In the genomic region with DNA sequence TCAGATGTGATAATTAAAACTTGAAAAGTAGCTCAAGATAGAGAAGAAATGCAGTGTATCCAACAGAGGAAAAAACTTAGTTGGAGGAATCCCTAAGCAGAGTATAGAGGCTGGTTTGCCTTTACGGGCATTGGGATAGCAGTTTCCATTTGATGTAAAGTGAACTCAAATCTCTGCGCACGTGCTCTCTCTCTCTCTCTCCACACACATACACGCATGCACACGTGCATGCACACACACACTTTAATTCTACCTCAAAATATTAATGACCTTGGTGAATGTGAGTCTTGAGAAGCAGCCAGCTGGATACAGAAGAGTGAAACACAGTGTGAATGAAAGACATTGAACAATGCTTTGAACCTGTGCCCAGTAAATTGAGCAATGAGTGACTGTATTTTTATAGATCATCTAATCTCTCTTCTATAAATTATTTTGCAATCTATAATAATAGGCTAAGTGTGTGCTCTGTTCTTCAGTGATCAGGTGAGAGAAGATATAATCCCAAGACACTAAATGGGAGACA, we compare ENCODE assay signal across 21 cellular contexts.
DNase-seq lines count a peak whose midpoint lies in the region; ATAC-seq, FAIRE-seq and TF ChIP-seq lines count a peak whose summit lies in the region.
"Had no signal": no experiment of that assay in that cellular context is flagged by ENCODE, and none has a peak within 500 bp of the region (broad histone marks: within the 10 kb centered on the region; RNA-seq: fewer than 3 reads in every experiment).

No MANE protein-coding gene starts in this region.

- no peak for TF ChIP-seq RAD21 in HepG2 (CRISPR knock-in tag; IDR thresholded peaks at IDR 0.05)

- H3K4me1 Mint-ChIP-seq in CD4-positive, alpha-beta memory T cell: no peaks in the 10 kb centered on the region

- H3K9me3 Mint-ChIP-seq in CD4-positive, alpha-beta memory T cell: peaks cover 0 to 8% (median under 1%) of the 10 kb centered on the region in 8 donors

- BruUV-seq in HepG2 (replicated peaks; lab: Mats Ljungman, UMichigan) (no TSS peak), mammary epithelial cell (replicated peaks; lab: Mats Ljungman, UMichigan) (no TSS peak)

- POLR2A ChIA-PET in HepG2 (lab: Yijun Ruan, JAX): no interaction called here
- POLR2A ChIA-PET in CD4-positive, alpha-beta memory T cell (lab: Charles Lee; ENCODE audit: partially characterized antibody): no interaction called here

- no peak for TF ChIP-seq EP300 in HepG2 (IDR thresholded peaks at IDR 0.05; ENCODE audit: low read depth in 2 of 2, low read length in 2 of 2)
- TF ChIP-seq EP300 in HepG2 (CRISPR knock-in tag; IDR thresholded peaks at IDR 0.05; ENCODE audit: borderline replicate concordance): no peak

- H3K4me3 Mint-ChIP-seq in CD4-positive, alpha-beta memory T cell: no peak overlapping the region

- no peak for FAIRE-seq in HepG2 (lab: Jason Lieb, UNC)
- FAIRE-seq: HTR-8/SVneo, K562 had no signal

- H3K27ac ChIP-seq in HepG2 (ENCODE audit: extremely low read length, insufficient read depth, low read length) (no peak overlapping the region), right lobe of liver (no peak overlapping the region), mammary epithelial cell (ENCODE audit: insufficient read depth, low read depth, low read length) (no peak overlapping the region)
- no peak overlapping the region for H3K27ac ChIP-seq in CD4-positive, alpha-beta memory T cell (ENCODE audit: low read depth, low read length)
- H3K27ac ChIP-seq: BLaER1 treated with 17β-estradiol and CSF1 and Interleukin-3, amounts not matched to agents 10 nM and 100 nM; HL-60; SJCRH30 had no signal

- no peaks in the 10 kb centered on the region for H3K36me3 Mint-ChIP-seq in CD4-positive, alpha-beta memory T cell

- H3K27me3 ChIP-seq in HepG2 (ENCODE audit: control insufficient read depth in 1 of 2, insufficient read depth in 2 of 2, low read length in 2 of 2): no peaks in the 10 kb centered on the region
- H3K27me3 ChIP-seq in right lobe of liver: no peaks in the 10 kb centered on the region
- H3K27me3 ChIP-seq in mammary epithelial cell (ENCODE audit: insufficient read depth, low read length): no peaks in the 10 kb centered on the region
- H3K27me3 ChIP-seq in CD4-positive, alpha-beta memory T cell (ENCODE audit: insufficient read depth, low read length): no peaks in the 10 kb centered on the region
- H3K27me3 ChIP-seq: BLaER1 treated with 17β-estradiol and CSF1 and Interleukin-3, amounts not matched to agents 10 nM and 100 nM; SJCRH30 had no signal

- no peak overlapping the region for H2AFZ ChIP-seq in HepG2 (ENCODE audit: low read length)
- peak overlapping the region; percentile 59 for H2AFZ ChIP-seq in mammary epithelial cell (ENCODE audit: low read depth, low read length)

- CTCF ChIA-PET in HepG2 (lab: Yijun Ruan, JAX; ENCODE audit: low intra/inter-chr PET ratio, low total read pairs) (no interaction called here), mammary epithelial cell (lab: Charles Lee; ENCODE audit: low non-redundant PET) (no interaction called here)
- CTCF ChIA-PET in CD4-positive, alpha-beta memory T cell (lab: Charles Lee; ENCODE audit: partially characterized antibody): no interaction called here

- H3K4me2 ChIP-seq in HepG2 (ENCODE audit: low read depth, low read length) (no peak overlapping the region), mammary epithelial cell (ENCODE audit: insufficient read depth, low read depth, low read length) (peak overlapping the region; percentile 21)
- H3K4me2 ChIP-seq: BLaER1 treated with 17β-estradiol and CSF1 and Interleukin-3, amounts not matched to agents 10 nM and 100 nM had no signal

- no peak overlapping the region for H3K27ac Mint-ChIP-seq in CD4-positive, alpha-beta memory T cell

- in situ Hi-C loops in HepG2 (cut with HindIII; ENCODE audit: extremely low pct_ligation_motif_present, low pct_unique_long_range_greater_than_20kb): no loop called here
- in situ Hi-C loops in mammary epithelial cell (cut with MboI; ENCODE audit: low sequenced_read_pairs in 2 of 2): no loop called here

- dilution Hi-C loops in mammary epithelial cell (cut with HindIII; ENCODE audit: low sequenced_read_pairs): no loop called here

- H3K4me1 ChIP-seq in HepG2 (ENCODE audit: insufficient read depth, low read length) (no peaks in the 10 kb centered on the region), right lobe of liver (no peaks in the 10 kb centered on the region), mammary epithelial cell (ENCODE audit: insufficient read depth, low read length) (peaks cover 4% of the 10 kb centered on the region)
- H3K4me1 ChIP-seq in CD4-positive, alpha-beta memory T cell (ENCODE audit: insufficient read depth, low read length): no peaks in the 10 kb centered on the region
- H3K4me1 ChIP-seq: BLaER1 treated with 17β-estradiol and CSF1 and Interleukin-3, amounts not matched to agents 10 nM and 100 nM; SJCRH30 had no signal

- no peak overlapping the region for H3K4me3 ChIP-seq in HepG2 (replicated peaks in 1 of 3; ENCODE audit: insufficient read depth in 1 of 3, low read depth in 2 of 3, low read length in 3 of 3)
- H3K4me3 ChIP-seq in right lobe of liver: no peak overlapping the region
- H3K4me3 ChIP-seq in mammary epithelial cell (replicated peaks in 1 of 3; ENCODE audit: insufficient read depth in 1 of 3, low read depth in 2 of 3, low read length in 3 of 3): no peak overlapping the region
- H3K4me3 ChIP-seq in fibroblast of pulmonary artery (replicated peaks; ENCODE audit: low read depth, low read length): no peak overlapping the region
- no peak overlapping the region for H3K4me3 ChIP-seq in CD4-positive, alpha-beta memory T cell (ENCODE audit: low read length in 2 of 2)
- H3K4me3 ChIP-seq: BLaER1 treated with 17β-estradiol and CSF1 and Interleukin-3, amounts not matched to agents 10 nM and 100 nM; K562; SJCRH30 had no signal

- 28% methylated on average over 5 of the region's 5 CpGs for WGBS in HepG2 (ENCODE audit: low lambda C conversion rate)
- 33% methylated on average over 1 of the region's 5 CpGs for WGBS in right lobe of liver (ENCODE audit: insufficient coverage, low coverage, low lambda C conversion rate, missing lambda C conversion rate)
- 2% methylated on average over 5 of the region's 5 CpGs for WGBS in mammary epithelial cell (ENCODE audit: low coverage, missing lambda C conversion rate)

- H3K9me3 ChIP-seq in HepG2 (ENCODE audit: low read length) (no peaks in the 10 kb centered on the region), right lobe of liver (no peaks in the 10 kb centered on the region), mammary epithelial cell (replicated peaks; ENCODE audit: insufficient read depth, low read length) (no peaks in the 10 kb centered on the region)
- no peaks in the 10 kb centered on the region for H3K9me3 ChIP-seq in CD4-positive, alpha-beta memory T cell (ENCODE audit: control insufficient read depth in 1 of 2, low read length in 2 of 2)
- H3K9me3 ChIP-seq: BLaER1 treated with 17β-estradiol and CSF1 and Interleukin-3, amounts not matched to agents 10 nM and 100 nM; SJCRH30 had no signal

- no peaks in the 10 kb centered on the region for H3K27me3 Mint-ChIP-seq in CD4-positive, alpha-beta memory T cell

- TF ChIP-seq POLR2A in HepG2 (IDR thresholded peaks at IDR 0.05; ENCODE audit: insufficient read depth in 1 of 2, low read depth in 2 of 2, low read length in 2 of 2): no peak
- no peak for TF ChIP-seq POLR2A in right lobe of liver (IDR thresholded peaks at IDR 0.05)

- no peak for TF ChIP-seq CTCF in HepG2 (CRISPR knock-in tag; IDR thresholded peaks at IDR 0.05)
- TF ChIP-seq CTCF in right lobe of liver (IDR thresholded peaks at IDR 0.05): no peak
- no peak for TF ChIP-seq CTCF in mammary epithelial cell (conservative IDR thresholded peaks at IDR 0.05 in 1 of 2, IDR thresholded peaks at IDR 0.05 in 1 of 2; ENCODE audit: extremely low read depth in 1 of 2, insufficient read depth in 1 of 2, low read depth in 1 of 2, low read length in 2 of 2)
- no peak for TF ChIP-seq CTCF in fibroblast of pulmonary artery (IDR thresholded peaks at IDR 0.05; ENCODE audit: low read length, missing control alignments)

- H3K9ac ChIP-seq in HepG2 (ENCODE audit: insufficient read depth, low read depth, low read length) (no peak overlapping the region), mammary epithelial cell (ENCODE audit: insufficient read depth, low read length) (no peak overlapping the region)
- H3K9ac ChIP-seq: BLaER1 treated with 17β-estradiol and CSF1 and Interleukin-3, amounts not matched to agents 10 nM and 100 nM had no signal

- DNase-seq in HepG2 (ENCODE audit: low spot score) (no peak), right lobe of liver (no peak), mammary epithelial cell (peak; percentile 64), fibroblast of pulmonary artery (ENCODE audit: low read depth) (peak; percentile 73), NCI-H2107 treated with DMSO at 0.1 percent for 48 hours (lab: John Stamatoyannopoulos, UW; ENCODE audit: unreplicated experiment) (no peak), anterior cingulate cortex (lab: John Stamatoyannopoulos, UW) (no peak)
- DNase-seq in CD4-positive, alpha-beta memory T cell: no peak
- DNase-seq: 8988T; MV-4-11; NCI-H1417; NCI-H1930; NCI-H2171 treated with DMSO at 0.1 percent for 48 hours; NCI-H446 treated with DMSO at 0.1 percent for 48 hours; NK-92 treated with Interleukin-12 subunit alpha and Interleukin-12 subunit beta, amount 100 ng/mL, for 24 hours; RPMI8226; SJCRH30 had no signal

- ATAC-seq in HepG2: no peak
- no peak for ATAC-seq in right lobe of liver
- ATAC-seq in GM18520 (IDR thresholded peaks at IDR 0.05; ENCODE audit: unreplicated experiment): no peak
- ATAC-seq: K562 had no signal

- H3K79me2 ChIP-seq in HepG2 (ENCODE audit: insufficient read depth, low read length): no peaks in the 10 kb centered on the region
- no peaks in the 10 kb centered on the region for H3K79me2 ChIP-seq in mammary epithelial cell (ENCODE audit: insufficient read depth, low read length)

- no peaks in the 10 kb centered on the region for H3K36me3 ChIP-seq in HepG2 (replicated peaks in 1 of 2; ENCODE audit: control insufficient read depth in 1 of 2, insufficient read depth in 2 of 2, low read length in 2 of 2)
- no peaks in the 10 kb centered on the region for H3K36me3 ChIP-seq in right lobe of liver
- no peaks in the 10 kb centered on the region for H3K36me3 ChIP-seq in mammary epithelial cell (ENCODE audit: insufficient read depth, low read length)
- H3K36me3 ChIP-seq in CD4-positive, alpha-beta memory T cell (ENCODE audit: insufficient read depth, low read length): no peaks in the 10 kb centered on the region
- H3K36me3 ChIP-seq: BLaER1 treated with 17β-estradiol and CSF1 and Interleukin-3, amounts not matched to agents 10 nM and 100 nM; SJCRH30 had no signal

- H4K20me1 ChIP-seq in HepG2 (ENCODE audit: insufficient read depth, low read length) (no peaks in the 10 kb centered on the region), mammary epithelial cell (ENCODE audit: insufficient read depth, low read length) (no peaks in the 10 kb centered on the region)
- H4K20me1 ChIP-seq: BLaER1 treated with 17β-estradiol and CSF1 and Interleukin-3, amounts not matched to agents 10 nM and 100 nM had no signal

- intact Hi-C loops in HepG2 (cut with micrococcal nuclease; ENCODE audit: unreplicated experiment) (no loop called here), right lobe of liver (cut with DNase I) (no loop called here), mammary epithelial cell (cut with micrococcal nuclease) (no loop called here)
- intact Hi-C loops in CD4-positive, alpha-beta memory T cell (cut with micrococcal nuclease): no loop called here

Comparison
In these comparisons a context has a peak if more than half of its experiments do, and no peak if none do; other contexts are left out.
1. DNase-seq: peak in mammary epithelial cell (single experiment) and fibroblast of pulmonary artery (single experiment); none in HepG2 (single experiment), right lobe of liver (0 of 3), NCI-H2107 treated with DMSO at 0.1 percent for 48 hours (single experiment), anterior cingulate cortex (0 of 58) and CD4-positive, alpha-beta memory T cell (0 of 5).